Comparison of ENCODE assay signal across 8 cellular contexts in genomic region chr5:163306421-163306820, GRCh38.
DNase-seq lines count a peak whose midpoint lies in the region; ATAC-seq, FAIRE-seq and TF ChIP-seq lines count a peak whose summit lies in the region.

No MANE protein-coding gene starts in this region.

- no peak overlapping the region for H3K27ac Mint-ChIP-seq in CD4-positive, alpha-beta T cell

- no peak for TF ChIP-seq EP300 in ovary (IDR thresholded peaks at IDR 0.05)

- no peaks in the 10 kb centered on the region for H3K36me3 ChIP-seq in HEK293 (ENCODE audit: control insufficient read depth in 2 of 2, insufficient read depth in 1 of 2, low read length in 2 of 2)
- H3K36me3 ChIP-seq in ovary, result no peaks in the 10 kb centered on the region

- no peaks in the 10 kb centered on the region for H3K4me1 ChIP-seq in HEK293 (ENCODE audit: control insufficient read depth, insufficient read depth, low read length)
- H3K4me1 ChIP-seq in ovary (ENCODE audit: insufficient read depth), result no peaks in the 10 kb centered on the region

- POLR2A ChIA-PET in HEK293 (lab: Yijun Ruan, JAX), result no interaction called here
- POLR2A ChIA-PET in CD4-positive, alpha-beta T cell (lab: Charles Lee), result no interaction called here

- H3K4me3 ChIP-seq in HEK293 (ENCODE audit: low read depth, low read length) (no peak overlapping the region), ovary (no peak overlapping the region)

- intact Hi-C loops in ovary (cut with DNase I), result no loop called here
- intact Hi-C loops in CD4-positive, alpha-beta T cell (cut with DNase I, micrococcal nuclease), result no loop called here

- no peak for ATAC-seq in CD4-positive, alpha-beta T cell (ENCODE audit: poor library complexity)

- TF ChIP-seq POLR2A in ovary (IDR thresholded peaks at IDR 0.05), result no peak

- no peaks in the 10 kb centered on the region for H3K9me3 ChIP-seq in HEK293 (ENCODE audit: control insufficient read depth, insufficient read depth, low read depth, low read length)
- H3K9me3 ChIP-seq in ovary, result no peaks in the 10 kb centered on the region
- H3K9me3 ChIP-seq in CD4-positive, alpha-beta T cell (ENCODE audit: control insufficient read depth, low read length), result no peaks in the 10 kb centered on the region

- H3K27me3 Mint-ChIP-seq in CD4-positive, alpha-beta T cell, result peaks cover 8% of the 10 kb centered on the region

- 69 to 78% (median 76%) methylated on average over 2 of the region's 2 CpGs for WGBS in ovary, 3 donors

- no peaks in the 10 kb centered on the region for H3K27me3 ChIP-seq in ovary
- no peaks in the 10 kb centered on the region for H3K27me3 ChIP-seq in CD4-positive, alpha-beta T cell (ENCODE audit: control insufficient read depth, insufficient read depth, low read length)

- in situ Hi-C loops in SK-MEL-5 (cut with HindIII; ENCODE audit: low pct_unique_long_range_greater_than_20kb, low sequenced_read_pairs), result no loop called here

- H3K4me3 Mint-ChIP-seq in CD4-positive, alpha-beta T cell, result no peak overlapping the region

- H3K4me1 Mint-ChIP-seq in CD4-positive, alpha-beta T cell (ENCODE audit: low read depth), result no peaks in the 10 kb centered on the region

- no peak for FAIRE-seq in HTR-8/SVneo (lab: Jason Lieb, UNC)

- H3K27ac ChIP-seq in HEK293 (ENCODE audit: extremely low read depth, low read depth, low read length) (no peak overlapping the region), ovary (no peak overlapping the region)
- H3K27ac ChIP-seq in CD4-positive, alpha-beta T cell (ENCODE audit: low read depth, low read length), result no peak overlapping the region

- H3K36me3 Mint-ChIP-seq in CD4-positive, alpha-beta T cell (ENCODE audit: low read depth), result no peaks in the 10 kb centered on the region

- DNase-seq in COLO829 (ENCODE audit: low spot score), result peak; percentile 3
- DNase-seq in SK-MEL-5 (ENCODE audit: low read depth, low spot score), result peak; percentile 51
- peak; percentile 22 for DNase-seq in iPS-NIHi11 (ENCODE audit: low spot score)
- no peak for DNase-seq in ovary
- DNase-seq in CD4-positive, alpha-beta T cell, result no peak
- DNase-seq in COLO668 (lab: John Stamatoyannopoulos, UW; ENCODE audit: unreplicated experiment), result no peak
- DNase-seq in HTR-8/SVneo (ENCODE audit: insufficient read length, low spot score), result no peak

- CTCF ChIA-PET in HEK293 (lab: Yijun Ruan, JAX), result interaction anchor here (0.5 to 4.1 kb wide), 17 partner anchors 13 to 1224 kb away, joined by 3 to 25 read pairs (median 3); no protein-coding TSS in a partner anchor
- CTCF ChIA-PET in CD4-positive, alpha-beta T cell (lab: Charles Lee), result no interaction called here

- no peak for TF ChIP-seq CTCF in HEK293 (tag by site-specific recombination; IDR thresholded peaks at IDR 0.05)
- TF ChIP-seq CTCF in ovary (IDR thresholded peaks at IDR 0.05), result no peak
- no peak for TF ChIP-seq CTCF in CD4-positive, alpha-beta T cell (IDR thresholded peaks at IDR 0.05)

- H3K9me3 Mint-ChIP-seq in CD4-positive, alpha-beta T cell, result no peaks in the 10 kb centered on the region

TF ChIP-seq in HEK293, 187 proteins besides CTCF, POLR2A, EP300 and RAD21:
- TF ChIP-seq, protein P1, sequence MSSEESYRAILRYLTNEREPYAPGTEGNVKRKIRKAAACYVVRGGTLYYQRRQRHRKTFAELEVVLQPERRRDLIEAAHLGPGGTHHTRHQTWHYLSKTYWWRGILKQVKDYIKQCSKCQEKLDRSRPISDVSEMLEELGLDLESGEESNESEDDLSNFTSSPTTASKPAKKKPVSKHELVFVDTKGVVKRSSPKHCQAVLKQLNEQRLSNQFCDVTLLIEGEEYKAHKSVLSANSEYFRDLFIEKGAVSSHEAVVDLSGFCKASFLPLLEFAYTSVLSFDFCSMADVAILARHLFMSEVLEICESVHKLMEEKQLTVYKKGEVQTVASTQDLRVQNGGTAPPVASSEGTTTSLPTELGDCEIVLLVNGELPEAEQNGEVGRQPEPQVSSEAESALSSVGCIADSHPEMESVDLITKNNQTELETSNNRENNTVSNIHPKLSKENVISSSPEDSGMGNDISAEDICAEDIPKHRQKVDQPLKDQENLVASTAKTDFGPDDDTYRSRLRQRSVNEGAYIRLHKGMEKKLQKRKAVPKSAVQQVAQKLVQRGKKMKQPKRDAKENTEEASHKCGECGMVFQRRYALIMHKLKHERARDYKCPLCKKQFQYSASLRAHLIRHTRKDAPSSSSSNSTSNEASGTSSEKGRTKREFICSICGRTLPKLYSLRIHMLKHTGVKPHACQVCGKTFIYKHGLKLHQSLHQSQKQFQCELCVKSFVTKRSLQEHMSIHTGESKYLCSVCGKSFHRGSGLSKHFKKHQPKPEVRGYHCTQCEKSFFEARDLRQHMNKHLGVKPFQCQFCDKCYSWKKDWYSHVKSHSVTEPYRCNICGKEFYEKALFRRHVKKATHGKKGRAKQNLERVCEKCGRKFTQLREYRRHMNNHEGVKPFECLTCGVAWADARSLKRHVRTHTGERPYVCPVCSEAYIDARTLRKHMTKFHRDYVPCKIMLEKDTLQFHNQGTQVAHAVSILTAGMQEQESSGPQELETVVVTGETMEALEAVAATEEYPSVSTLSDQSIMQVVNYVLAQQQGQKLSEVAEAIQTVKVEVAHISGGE (tag by site-specific recombination; conservative IDR thresholded peaks at IDR 0.05; ENCODE audit: low read depth), result 0 out of 2 replicates have a peak, but pooled peaks have one; percentile 48
- no peak for TF ChIP-seq ZNF664 (tag by site-specific recombination; IDR thresholded peaks at IDR 0.05)

Comparison
In these comparisons a context has a peak if more than half of its experiments do, and no peak if none do; other contexts are left out.
1. DNase-seq: peak in COLO829 (single experiment), SK-MEL-5 (single experiment) and iPS-NIHi11 (single experiment); none in ovary (0 of 5), CD4-positive, alpha-beta T cell (0 of 10), COLO668 (single experiment) and HTR-8/SVneo (single experiment).